Comparison of ENCODE assay signal across 35 cellular contexts in the genomic region with DNA sequence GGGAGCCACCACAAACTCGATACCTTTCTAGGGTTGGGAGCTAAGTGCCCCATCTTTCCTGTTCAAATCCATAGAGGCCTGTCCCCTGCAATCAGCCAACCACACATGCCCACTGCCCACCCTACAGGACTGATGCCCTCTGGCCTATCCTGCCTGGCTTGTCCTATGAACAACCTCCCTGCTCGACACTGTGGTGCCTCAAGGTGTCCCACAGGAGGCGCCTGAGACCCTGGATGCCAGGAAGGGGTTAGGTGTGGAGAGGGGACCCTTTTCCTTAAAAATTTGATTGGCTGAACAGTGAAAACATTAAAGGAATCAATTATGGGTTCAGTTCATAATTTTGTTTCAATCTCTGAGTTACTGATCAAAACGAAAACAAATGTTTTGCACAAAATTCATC.
"Had no signal": no experiment of that assay in that cellular context is flagged by ENCODE, and none has a peak within 500 bp of the region (broad histone marks: within the 10 kb centered on the region; RNA-seq: fewer than 3 reads in every experiment).

No MANE protein-coding gene starts in this region.

- H3K27me3 ChIP-seq: brain microvascular endothelial cell, right atrium auricular region, upper lobe of left lung had no signal

- DNase-seq: activated CD4-positive, alpha-beta memory T cell treated with anti-CD3 and anti-CD28 coated beads, Interleukin-2, amount 10 ng/mL, durations not matched to agents 7 days and 5 days; activated CD4-positive, alpha-beta T cell treated with anti-CD3 and anti-CD28 coated beads for 1 hour; activated CD4-positive, alpha-beta T cell treated with anti-CD3 and anti-CD28 coated beads, Interleukin-2, amount 10 ng/mL, durations not matched to agents 7 days and 5 days; activated CD8-positive, alpha-beta memory T cell treated with anti-CD3 and anti-CD28 coated beads, Interleukin-2, amount 50 U/mL, for 48 hours; activated gamma-delta T cell treated with Interleukin-2 at 50 U/mL for 16 hours; activated naive CD4-positive, alpha-beta T cell treated with anti-CD3 and anti-CD28 coated beads, Interleukin-2, amount 50 U/mL, for 16 hours; activated T-cell treated with anti-CD3 and anti-CD28 coated beads, Interleukin-2, amount 50 U/mL, for 24 hours; amniotic stem cell; brain microvascular endothelial cell; dorsolateral prefrontal cortex; effector memory CD8-positive, alpha-beta T cell; foreskin fibroblast; heart left ventricle; hypothalamus; islet precursor cell; left cardiac atrium; left ventricle myocardium superior; naive B cell; occipital lobe; stimulated activated CD4-positive, alpha-beta T cell treated with anti-CD3 and anti-CD28 coated beads, Interleukin-1b, Interleukin-23, amount 100 ng/mL, for 48 hours; stimulated activated CD4-positive, alpha-beta T cell treated with anti-CD3 and anti-CD28 coated beads, Interleukin-4, amount 100 ng/mL, for 4 hours; stimulated activated CD8-positive, alpha-beta memory T cell treated with anti-CD3 and anti-CD28 coated beads, Interleukin-4, amount 100 ng/mL, for 48 hours; stimulated activated naive CD8-positive, alpha-beta T cell treated with anti-CD3 and anti-CD28 coated beads, Interleukin-15, amount 100 ng/mL, for 72 hours; substantia nigra; T-helper 9 cell; upper lobe of left lung had no signal

- H3K36me3 Mint-ChIP-seq: mesothelial cell of epicardium; stimulated activated memory B cell treated with anti-CD40 and anti-IgM and Interleukin-4, amounts not matched to agents 10 μg/mL and 1 μg/mL and 100 μg/mL, for 72 hours had no signal

- H3K4me2 ChIP-seq: smooth muscle cell had no signal

- H3K9me3 ChIP-seq: right atrium auricular region had no signal

- H3K4me1 ChIP-seq: parathyroid adenoma, right atrium auricular region had no signal

- H3K27ac Mint-ChIP-seq: activated CD4-positive, alpha-beta memory T cell treated with anti-CD3 and anti-CD28 coated beads, Interleukin-2, amount 10 ng/mL, durations not matched to agents 7 days and 5 days; activated CD4-positive, alpha-beta T cell treated with anti-CD3 and anti-CD28 coated beads, Interleukin-2, amount 10 ng/mL, durations not matched to agents 7 days and 5 days; activated T-cell treated with anti-CD3 and anti-CD28 coated beads, Interleukin-2, amount 50 U/mL, for 24 hours; activated T-helper 17 cell treated with anti-CD3 and anti-CD28 coated beads, Interleukin-2, amount 50 U/mL, for 72 hours; effector memory CD8-positive, alpha-beta T cell; mesothelial cell of epicardium; naive B cell; stimulated activated memory B cell treated with anti-CD40 and anti-IgM and Interleukin-4, amounts not matched to agents 10 μg/mL and 1 μg/mL and 100 μg/mL, for 72 hours; stimulated activated naive CD8-positive, alpha-beta T cell treated with anti-CD3 and anti-CD28 coated beads, Interleukin-15, amount 100 ng/mL, for 72 hours; T-helper 1 cell treated with Interleukin-12 subunit alpha and Interleukin-12 subunit beta and Interleukin-4 antibody, amounts not matched to agents 30 μg/mL and 1 μg/mL, for 36 hours had no signal

- H3K27me3 Mint-ChIP-seq: activated CD4-positive, alpha-beta memory T cell treated with anti-CD3 and anti-CD28 coated beads, Interleukin-2, amount 10 ng/mL, durations not matched to agents 7 days and 5 days; activated CD4-positive, alpha-beta T cell treated with anti-CD3 and anti-CD28 coated beads, Interleukin-2, amount 10 ng/mL, durations not matched to agents 7 days and 5 days; activated T-cell treated with anti-CD3 and anti-CD28 coated beads, Interleukin-2, amount 50 U/mL, for 24 hours; naive B cell; stimulated activated memory B cell treated with anti-CD40 and anti-IgM and Interleukin-4, amounts not matched to agents 10 μg/mL and 1 μg/mL and 100 μg/mL, for 72 hours had no signal

- H3K4me3 ChIP-seq: coronary artery, dorsolateral prefrontal cortex, heart left ventricle, right atrium auricular region, smooth muscle cell, upper lobe of left lung had no signal

- H3K9ac ChIP-seq: parathyroid adenoma had no signal

- H3K4me1 Mint-ChIP-seq: activated CD4-positive, alpha-beta memory T cell treated with anti-CD3 and anti-CD28 coated beads, Interleukin-2, amount 10 ng/mL, durations not matched to agents 7 days and 5 days; activated CD4-positive, alpha-beta T cell treated with anti-CD3 and anti-CD28 coated beads, Interleukin-2, amount 10 ng/mL, durations not matched to agents 7 days and 5 days; activated T-helper 17 cell treated with anti-CD3 and anti-CD28 coated beads, Interleukin-2, amount 50 U/mL, for 72 hours; mesothelial cell of epicardium; naive B cell; stimulated activated memory B cell treated with anti-CD40 and anti-IgM and Interleukin-4, amounts not matched to agents 10 μg/mL and 1 μg/mL and 100 μg/mL, for 72 hours; stimulated activated naive CD8-positive, alpha-beta T cell treated with anti-CD3 and anti-CD28 coated beads, Interleukin-15, amount 100 ng/mL, for 72 hours had no signal

- H3K27ac ChIP-seq: brain microvascular endothelial cell, coronary artery, dorsolateral prefrontal cortex, heart left ventricle, parathyroid adenoma, right atrium auricular region, upper lobe of left lung had no signal

- H3K9me3 Mint-ChIP-seq: mesothelial cell of epicardium had no signal

- H3K36me3 ChIP-seq: brain microvascular endothelial cell, heart left ventricle, right atrium auricular region, upper lobe of left lung had no signal

- H3K79me2 ChIP-seq: parathyroid adenoma had no signal

- H3K4me3 Mint-ChIP-seq: activated CD4-positive, alpha-beta memory T cell treated with anti-CD3 and anti-CD28 coated beads, Interleukin-2, amount 10 ng/mL, durations not matched to agents 7 days and 5 days; activated CD4-positive, alpha-beta T cell treated with anti-CD3 and anti-CD28 coated beads, Interleukin-2, amount 10 ng/mL, durations not matched to agents 7 days and 5 days; activated T-cell treated with anti-CD3 and anti-CD28 coated beads, Interleukin-2, amount 50 U/mL, for 24 hours; activated T-helper 17 cell treated with anti-CD3 and anti-CD28 coated beads, Interleukin-2, amount 50 U/mL, for 72 hours; effector memory CD8-positive, alpha-beta T cell; mesothelial cell of epicardium; naive B cell; stimulated activated memory B cell treated with anti-CD40 and anti-IgM and Interleukin-4, amounts not matched to agents 10 μg/mL and 1 μg/mL and 100 μg/mL, for 72 hours; stimulated activated naive CD8-positive, alpha-beta T cell treated with anti-CD3 and anti-CD28 coated beads, Interleukin-15, amount 100 ng/mL, for 72 hours; T-helper 1 cell treated with Interleukin-12 subunit alpha and Interleukin-12 subunit beta and Interleukin-4 antibody, amounts not matched to agents 30 μg/mL and 1 μg/mL, for 36 hours had no signal

- H2AFZ ChIP-seq: parathyroid adenoma had no signal

- ATAC-seq: activated T-helper 17 cell treated with anti-CD3 and anti-CD28 coated beads, Interleukin-2, amount 50 U/mL, for 72 hours; effector memory CD8-positive, alpha-beta T cell; esophagus mucosa; heart left ventricle; left cardiac atrium; left ventricle myocardium superior; stimulated activated memory B cell treated with anti-CD40 and anti-IgM and Interleukin-4, amounts not matched to agents 10 μg/mL and 1 μg/mL and 100 μg/mL, for 72 hours; stimulated activated naive CD8-positive, alpha-beta T cell treated with anti-CD3 and anti-CD28 coated beads, Interleukin-15, amount 100 ng/mL, for 72 hours had no signal
